ENCODE assay signal across 12 cellular contexts in the genomic region with DNA sequence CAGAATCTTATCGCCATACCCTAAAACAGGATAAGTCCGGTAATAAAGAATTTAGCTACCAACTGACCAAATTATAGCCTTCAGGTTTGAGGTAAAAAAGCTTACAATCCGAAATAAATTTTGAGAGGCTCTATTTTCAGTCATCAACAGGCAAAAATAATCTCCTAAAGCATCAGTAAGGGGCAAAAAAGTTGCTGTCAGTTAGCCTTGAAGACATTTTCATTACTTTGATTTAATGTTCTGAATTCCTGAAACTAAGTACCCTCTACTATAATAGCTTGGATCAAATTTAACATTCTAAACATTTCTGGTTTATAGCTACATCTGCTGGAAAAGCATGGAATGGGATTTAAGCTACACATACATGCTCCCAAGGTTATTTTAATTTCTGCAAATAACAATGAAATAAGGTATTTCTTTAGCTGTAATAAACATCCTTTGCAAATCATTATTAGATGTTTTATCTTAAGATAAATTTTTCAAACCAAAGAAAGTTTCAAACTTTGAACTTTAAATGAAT.
A peak's percentile ranks its signal among the peaks of the same experiment; 100 is the strongest.
DNase-seq lines count a peak whose midpoint lies in the region; ATAC-seq and TF ChIP-seq lines count a peak whose summit lies in the region.
"Had no signal": no experiment of that assay in that cellular context is flagged by ENCODE, and none has a peak within 500 bp of the region (broad histone marks: within the 10 kb centered on the region; RNA-seq: fewer than 3 reads in every experiment).

No MANE protein-coding gene starts in this region.

- ATAC-seq in left ventricle myocardium superior (no peak), HG03439 (IDR thresholded peaks at IDR 0.05; ENCODE audit: unreplicated experiment) (no peak), GM19467 (IDR thresholded peaks at IDR 0.05; ENCODE audit: unreplicated experiment) (no peak), GM18511 (IDR thresholded peaks at IDR 0.05; ENCODE audit: unreplicated experiment) (no peak)

- H3K27me3 ChIP-seq in left ventricle myocardium inferior (ENCODE audit: low read depth) (no peaks in the 10 kb centered on the region), vagina (no peaks in the 10 kb centered on the region)
- H3K27me3 ChIP-seq: neural progenitor cell had no signal

- no peak overlapping the region for H3K4me3 ChIP-seq in left ventricle myocardium inferior
- H3K4me3 ChIP-seq in vagina, result no peak overlapping the region
- H3K4me3 ChIP-seq: neural progenitor cell had no signal

- H3K9me3 ChIP-seq in left ventricle myocardium inferior (replicated peaks), result no peaks in the 10 kb centered on the region
- no peaks in the 10 kb centered on the region for H3K9me3 ChIP-seq in vagina

- no peaks in the 10 kb centered on the region for H3K36me3 ChIP-seq in left ventricle myocardium inferior
- H3K36me3 ChIP-seq in vagina, result no peaks in the 10 kb centered on the region
- H3K36me3 ChIP-seq: neural progenitor cell had no signal

- H3K4me1 ChIP-seq in left ventricle myocardium inferior (peaks cover 8% of the 10 kb centered on the region), vagina (no peaks in the 10 kb centered on the region)
- H3K4me1 ChIP-seq: neural progenitor cell had no signal

- TF ChIP-seq POLR2A in vagina (IDR thresholded peaks at IDR 0.05), result no peak

- H3K27ac ChIP-seq in left ventricle myocardium inferior (replicated peaks) (no peak overlapping the region), vagina (no peak overlapping the region)
- H3K27ac ChIP-seq: neural progenitor cell had no signal

- intact Hi-C loops in left ventricle myocardium inferior (cut with micrococcal nuclease), result no loop called here
- intact Hi-C loops in left ventricle myocardium superior (cut with micrococcal nuclease), result loop anchor here (10.0 kb wide), 1 partner anchor 1132 kb away; no protein-coding TSS in a partner anchor
- intact Hi-C loops in vagina (cut with DNase I), result loop anchor here (10.0 kb wide), 1 partner anchor 1132 kb away; no protein-coding TSS in a partner anchor

- TF ChIP-seq CTCF in left ventricle myocardium inferior (IDR thresholded peaks at IDR 0.05; ENCODE audit: borderline replicate concordance) (peak; percentile 51), vagina (IDR thresholded peaks at IDR 0.05) (peak in 2 of 3 experiments; percentile 29 to 35)

- DNase-seq in left ventricle myocardium inferior (no peak), left ventricle myocardium superior (no peak), amniotic stem cell (lab: John Stamatoyannopoulos, UW) (peak; percentile 7), hepatic stellate cell (ENCODE audit: low spot score) (peak; percentile 6), vagina (ENCODE audit: extremely low spot score in 2 of 2) (no peak)
- DNase-seq: activated naive CD4-positive, alpha-beta T cell treated with anti-CD3 and anti-CD28 coated beads for 36 hours; head of caudate nucleus; NCI-H446 treated with DMSO at 0.1 percent for 48 hours had no signal

Comparison
In these comparisons a context has a peak if more than half of its experiments do, and no peak if none do; other contexts are left out.
1. DNase-seq: peak in amniotic stem cell (single experiment) and hepatic stellate cell (single experiment); none in left ventricle myocardium inferior (single experiment), left ventricle myocardium superior (single experiment) and vagina (0 of 2).